Comparison of ENCODE assay signal across 22 cellular contexts in genomic region chr20:40811660-40812414, GRCh38.
A peak's percentile ranks its signal among the peaks of the same experiment; 100 is the strongest.
DNase-seq lines count a peak whose midpoint lies in the region; ATAC-seq and TF ChIP-seq lines count a peak whose summit lies in the region.
"Had no signal": no experiment of that assay in that cellular context is flagged by ENCODE, and none has a peak within 500 bp of the region (broad histone marks: within the 10 kb centered on the region; RNA-seq: fewer than 3 reads in every experiment).

No MANE protein-coding gene starts in this region.

- H3K9me2 ChIP-seq in Loucy (replicated peaks; ENCODE audit: low read depth, low read length) = no peaks in the 10 kb centered on the region

- H4K20me1 ChIP-seq in Loucy (ENCODE audit: insufficient read depth, low read length, poor library complexity, severe bottlenecking) = no peaks in the 10 kb centered on the region

- H3K27me3 ChIP-seq in Loucy (ENCODE audit: insufficient read depth, low read length, poor library complexity, severe bottlenecking) = no peaks in the 10 kb centered on the region
- H3K27me3 ChIP-seq: right lobe of liver, vagina had no signal

- TF ChIP-seq CTCF in Loucy (conservative IDR thresholded peaks at IDR 0.05; ENCODE audit: low read length) (peak; percentile 61), coronary artery (IDR thresholded peaks at IDR 0.05) (no peak), progenitor cell of endocrine pancreas (IDR thresholded peaks at IDR 0.05; ENCODE audit: unreplicated experiment) (peak; percentile 31)

- no peak overlapping the region for H3K27ac ChIP-seq in coronary artery
- H3K27ac ChIP-seq: C4-2B, epithelial cell of prostate, foreskin keratinocyte, right lobe of liver, vagina had no signal

- no peak overlapping the region for H3K27ac Mint-ChIP-seq in activated CD8-positive, alpha-beta memory T cell treated with anti-CD3 and anti-CD28 coated beads, Interleukin-2, amount 10 ng/mL, durations not matched to agents 7 days and 5 days
- no peak overlapping the region for H3K27ac Mint-ChIP-seq in progenitor cell of endocrine pancreas
- H3K27ac Mint-ChIP-seq: activated CD4-positive, alpha-beta T cell treated with anti-CD3 and anti-CD28 coated beads, Interleukin-2, amount 10 ng/mL, durations not matched to agents 24 days and 14 days; dendritic cell treated with granulocyte-macrophage colony-stimulating factor and Interleukin-4, amounts not matched to agents 40 ng/mL and 50 ng/mL, for 4 days had no signal

- no peaks in the 10 kb centered on the region for H3K9me3 Mint-ChIP-seq in activated CD8-positive, alpha-beta memory T cell treated with anti-CD3 and anti-CD28 coated beads, Interleukin-2, amount 10 ng/mL, durations not matched to agents 7 days and 5 days (ENCODE audit: low read depth)
- no peaks in the 10 kb centered on the region for H3K9me3 Mint-ChIP-seq in progenitor cell of endocrine pancreas (ENCODE audit: low read depth)
- H3K9me3 Mint-ChIP-seq: activated CD4-positive, alpha-beta T cell treated with anti-CD3 and anti-CD28 coated beads, Interleukin-2, amount 10 ng/mL, durations not matched to agents 24 days and 14 days; dendritic cell treated with granulocyte-macrophage colony-stimulating factor and Interleukin-4, amounts not matched to agents 40 ng/mL and 50 ng/mL, for 4 days had no signal

- H3K79me2 ChIP-seq in Loucy (ENCODE audit: insufficient read depth, low read length) = no peaks in the 10 kb centered on the region

- H3K4me3 Mint-ChIP-seq in activated CD8-positive, alpha-beta memory T cell treated with anti-CD3 and anti-CD28 coated beads, Interleukin-2, amount 10 ng/mL, durations not matched to agents 7 days and 5 days = no peak overlapping the region
- H3K4me3 Mint-ChIP-seq in progenitor cell of endocrine pancreas (ENCODE audit: low read depth) = no peak overlapping the region
- H3K4me3 Mint-ChIP-seq: activated CD4-positive, alpha-beta T cell treated with anti-CD3 and anti-CD28 coated beads, Interleukin-2, amount 10 ng/mL, durations not matched to agents 24 days and 14 days; dendritic cell treated with granulocyte-macrophage colony-stimulating factor and Interleukin-4, amounts not matched to agents 40 ng/mL and 50 ng/mL, for 4 days had no signal

- no peaks in the 10 kb centered on the region for H3F3A ChIP-seq in Loucy (ENCODE audit: low read depth)

- CTCF ChIA-PET in activated CD8-positive, alpha-beta memory T cell treated with anti-CD3 and anti-CD28 coated beads, Interleukin-2, amount 10 ng/mL, durations not matched to agents 7 days and 5 days (lab: Charles Lee) = interaction anchor here (1.0 kb wide), 2 partner anchors 13 to 17 kb away, joined by 3 to 4 read pairs; no protein-coding TSS in a partner anchor

- H2AFZ ChIP-seq in Loucy (ENCODE audit: low read length) = no peak overlapping the region

- no peak for ATAC-seq in activated CD8-positive, alpha-beta memory T cell treated with anti-CD3 and anti-CD28 coated beads, Interleukin-2, amount 10 ng/mL, durations not matched to agents 7 days and 5 days
- ATAC-seq in HG02970 (IDR thresholded peaks at IDR 0.05; ENCODE audit: low FRiP score, unreplicated experiment) (no peak), GM18520 (IDR thresholded peaks at IDR 0.05; ENCODE audit: unreplicated experiment) (no peak)
- ATAC-seq: foreskin keratinocyte had no signal

- H3K36me3 Mint-ChIP-seq in activated CD8-positive, alpha-beta memory T cell treated with anti-CD3 and anti-CD28 coated beads, Interleukin-2, amount 10 ng/mL, durations not matched to agents 7 days and 5 days = no peaks in the 10 kb centered on the region
- no peaks in the 10 kb centered on the region for H3K36me3 Mint-ChIP-seq in progenitor cell of endocrine pancreas (ENCODE audit: insufficient read depth)

- H3K36me3 ChIP-seq in Loucy (ENCODE audit: insufficient read depth, low read length) = no peaks in the 10 kb centered on the region
- H3K36me3 ChIP-seq: right lobe of liver, vagina had no signal

- no peaks in the 10 kb centered on the region for H3K4me1 ChIP-seq in Loucy (ENCODE audit: insufficient read depth, low read length, poor library complexity, severe bottlenecking)
- H3K4me1 ChIP-seq: foreskin keratinocyte, right lobe of liver, vagina had no signal

- no peak overlapping the region for H3K4me2 ChIP-seq in Loucy (ENCODE audit: low read depth, low read length, poor library complexity, severe bottlenecking)

- no peaks in the 10 kb centered on the region for H3K9me3 ChIP-seq in Loucy (ENCODE audit: insufficient read depth, low read depth, low read length)
- H3K9me3 ChIP-seq: right lobe of liver, vagina had no signal

- H3K9ac ChIP-seq in Loucy (ENCODE audit: low read depth, low read length, poor library complexity, severe bottlenecking) = no peak overlapping the region

- H3K4me3 ChIP-seq in Loucy (ENCODE audit: low read length, poor library complexity, severe bottlenecking) = no peak overlapping the region
- H3K4me3 ChIP-seq in coronary artery = no peak overlapping the region
- H3K4me3 ChIP-seq: lung, right lobe of liver, vagina had no signal

- DNase-seq in activated CD8-positive, alpha-beta memory T cell treated with anti-CD3 and anti-CD28 coated beads, Interleukin-2, amount 10 ng/mL, durations not matched to agents 7 days and 5 days = peak; percentile 34
- no peak for DNase-seq in activated CD8-positive, alpha-beta memory T cell treated with anti-CD3 and anti-CD28 coated beads, Interleukin-2, amount 50 U/mL, for 48 hours
- DNase-seq in coronary artery (ENCODE audit: low spot score) (peak; percentile 33), progenitor cell of endocrine pancreas (ENCODE audit: low spot score, unreplicated experiment) (no peak), NCI-H1105 treated with DMSO at 0.1 percent for 48 hours (lab: John Stamatoyannopoulos, UW) (no peak)
- DNase-seq: activated CD4-positive, alpha-beta T cell treated with anti-CD3 and anti-CD28 coated beads, Interleukin-2, amount 10 ng/mL, durations not matched to agents 24 days and 14 days; activated effector memory CD4-positive, alpha-beta T cell treated with Interleukin-2 at 50 U/mL for 16 hours; foreskin keratinocyte; HCEC 1CT; NCI-H1417 treated with DMSO at 0.1 percent for 48 hours; NCI-H526; nucleus accumbens; right lobe of liver; SIG-M5 had no signal

- H3K27me3 Mint-ChIP-seq in activated CD8-positive, alpha-beta memory T cell treated with anti-CD3 and anti-CD28 coated beads, Interleukin-2, amount 10 ng/mL, durations not matched to agents 7 days and 5 days = peaks cover 10% of the 10 kb centered on the region
- H3K27me3 Mint-ChIP-seq in progenitor cell of endocrine pancreas = peaks cover 29% of the 10 kb centered on the region

- H3K4me1 Mint-ChIP-seq in activated CD8-positive, alpha-beta memory T cell treated with anti-CD3 and anti-CD28 coated beads, Interleukin-2, amount 10 ng/mL, durations not matched to agents 7 days and 5 days = no peaks in the 10 kb centered on the region
- peaks cover 6% of the 10 kb centered on the region for H3K4me1 Mint-ChIP-seq in progenitor cell of endocrine pancreas (ENCODE audit: low read depth)
- H3K4me1 Mint-ChIP-seq: activated CD4-positive, alpha-beta T cell treated with anti-CD3 and anti-CD28 coated beads, Interleukin-2, amount 10 ng/mL, durations not matched to agents 24 days and 14 days had no signal

Comparison
In these comparisons a context has a peak if more than half of its experiments do, and no peak if none do; other contexts are left out.
1. DNase-seq: peak in activated CD8-positive, alpha-beta memory T cell treated with anti-CD3 and anti-CD28 coated beads, Interleukin-2, amount 10 ng/mL, durations not matched to agents 7 days and 5 days (single experiment) and coronary artery (single experiment); none in activated CD8-positive, alpha-beta memory T cell treated with anti-CD3 and anti-CD28 coated beads, Interleukin-2, amount 50 U/mL, for 48 hours (single experiment), progenitor cell of endocrine pancreas (single experiment) and NCI-H1105 treated with DMSO at 0.1 percent for 48 hours (single experiment).